Comparison of ENCODE assay signal across 33 cellular contexts in the genomic region with DNA sequence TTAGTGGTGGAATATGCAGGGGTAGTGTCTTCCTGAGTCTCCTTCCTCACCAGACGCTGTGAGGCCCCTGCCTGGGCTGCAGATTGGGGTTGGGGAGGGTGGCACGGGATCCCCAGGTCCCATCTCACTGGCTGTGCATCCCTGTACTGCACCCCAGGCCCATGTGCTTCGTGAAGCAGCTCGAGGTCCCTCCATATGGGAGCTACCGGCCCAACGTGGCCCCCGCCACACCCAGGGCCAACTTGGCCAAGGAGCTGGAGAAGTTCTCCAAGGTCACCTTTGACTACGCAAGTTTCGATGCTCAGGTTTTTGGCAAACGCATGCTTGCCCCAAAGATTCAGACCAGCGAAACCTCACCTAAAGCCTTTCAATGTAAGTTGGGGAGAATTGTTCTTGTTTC. TPM values are rescaled to one million over a fixed set of nuclear protein-coding genes. Genes with fewer than 3 reads are reported as not detected.
"Had no signal": no experiment of that assay in that cellular context is flagged by ENCODE, and none has a peak within 500 bp of the region (broad histone marks: within the 10 kb centered on the region; RNA-seq: fewer than 3 reads in every experiment).

No MANE protein-coding gene starts in this region.

- H3K27me3 ChIP-seq: adrenal gland, body of pancreas, gastrocnemius medialis had no signal

- H3K9me3 ChIP-seq: adrenal gland, body of pancreas, esophagus muscularis mucosa, gastrocnemius medialis, heart right ventricle had no signal

- H3K36me3 ChIP-seq: adrenal gland, esophagus muscularis mucosa, gastrocnemius medialis, heart right ventricle had no signal

- H3K27ac ChIP-seq: adrenal gland, body of pancreas, esophagus muscularis mucosa, foreskin keratinocyte, gastrocnemius medialis, heart right ventricle had no signal

- DNase-seq: activated CD4-positive, alpha-beta memory T cell treated with anti-CD3 and anti-CD28 coated beads for 36 hours; activated CD4-positive, alpha-beta T cell treated with anti-CD3 and anti-CD28 coated beads for 36 hours; activated CD4-positive, alpha-beta T cell treated with anti-CD3 and anti-CD28 coated beads, Interleukin-2, amount 10 ng/mL, durations not matched to agents 24 days and 14 days; activated CD4-positive, CD25-positive, alpha-beta regulatory T cell; activated CD4-positive, CD25-positive, alpha-beta regulatory T cell treated with anti-CD3 and anti-CD28 coated beads, Interleukin-2, amount 50 U/mL, for 72 hours; activated CD8-positive, alpha-beta memory T cell treated with anti-CD3 and anti-CD28 coated beads, Interleukin-2, amount 10 ng/mL, durations not matched to agents 7 days and 5 days; activated CD8-positive, alpha-beta memory T cell treated with anti-CD3 and anti-CD28 coated beads, Interleukin-2, amount 50 U/mL, for 4 hours; activated CD8-positive, alpha-beta T cell treated with anti-CD3 and anti-CD28 coated beads, Interleukin-2, amount 10 ng/mL, durations not matched to agents 7 days and 5 days; activated effector memory CD4-positive, alpha-beta T cell treated with anti-CD3 and anti-CD28 coated beads, Interleukin-2, amount 50 U/mL, for 16 hours; activated naive CD4-positive, alpha-beta T cell treated with anti-CD3 and anti-CD28 coated beads for 36 hours; activated naive CD8-positive, alpha-beta T cell treated with anti-CD3 and anti-CD28 coated beads for 36 hours; activated naive CD8-positive, alpha-beta T cell treated with anti-CD3 and anti-CD28 coated beads, Interleukin-2, amount 50 U/mL, for 24 hours; activated T-cell treated with anti-CD3 and anti-CD28 coated beads, Interleukin-2, amount 50 U/mL, for 1 hour; activated T-cell treated with anti-CD3 and anti-CD28 coated beads, Interleukin-2, amount 50 U/mL, for 48 hours; adrenal gland; amygdala; aorta; body of pancreas; caudate nucleus; cortex of kidney; dermis blood vessel endothelial cell; effector CD4-positive, alpha-beta T cell; effector memory CD8-positive, alpha-beta T cell; foreskin keratinocyte; gastrocnemius medialis; heart right ventricle; T-helper 2 cell had no signal

- H3K4me3 ChIP-seq: adrenal gland, body of pancreas, esophagus muscularis mucosa, gastrocnemius medialis, heart right ventricle had no signal

RNA-seq across cellular contexts. Expression of a gene that starts 52.7 kb away (rescaled TPM):
- total RNA-seq: activated CD4-positive, alpha-beta memory T cell treated with anti-CD3 and anti-CD28 coated beads for 36 hours; activated CD4-positive, alpha-beta T cell treated with anti-CD3 and anti-CD28 coated beads, Interleukin-2, amount 10 ng/mL, durations not matched to agents 24 days and 14 days; activated CD8-positive, alpha-beta memory T cell treated with anti-CD3 and anti-CD28 coated beads for 36 hours; activated CD8-positive, alpha-beta memory T cell treated with anti-CD3 and anti-CD28 coated beads, Interleukin-2, amount 10 ng/mL, durations not matched to agents 7 days and 5 days; activated CD8-positive, alpha-beta T cell treated with anti-CD3 and anti-CD28 coated beads, Interleukin-2, amount 10 ng/mL, durations not matched to agents 7 days and 5 days; activated T-helper 1 cell treated with anti-CD3 and anti-CD28 coated beads, Interleukin-12 subunit alpha, Interleukin-12 subunit beta, Interleukin-2, Interleukin-4 antibody, amounts not matched to agents 30 ng/mL and 10 ng/mL and 1 ng/mL, durations not matched to agents 14 hours and 24 hours and 36 hours; activated T-helper 2 cell treated with anti-CD3 and anti-CD28 coated beads, Interferon-gamma antibody, Interleukin-2, Interleukin-4, amounts not matched to agents 10 μg/mL and 5 μg/mL and 100 μg/mL, durations not matched to agents 14 hours and 24 hours and 36 hours; aorta; chondrocyte; dermis blood vessel endothelial cell; esophagus muscularis mucosa; foreskin keratinocyte; gastrocnemius medialis; T-helper 1 cell treated with Interleukin-12 subunit alpha and Interleukin-12 subunit beta and Interleukin-4 antibody, amounts not matched to agents 30 ng/mL and 1 ng/mL, for 36 hours had no signal
- polyA plus RNA-seq: aorta had no signal
